17 cellular contexts compared by ENCODE assay signal in genomic region chr14:102464846-102465341, GRCh38. TPM values are rescaled to one million over a fixed set of nuclear protein-coding genes. Genes with fewer than 3 reads are reported as not detected.
DNase-seq lines count a peak whose midpoint lies in the region; ATAC-seq, FAIRE-seq and TF ChIP-seq lines count a peak whose summit lies in the region.
"Had no signal": no experiment of that assay in that cellular context is flagged by ENCODE, and none has a peak within 500 bp of the region (broad histone marks: within the 10 kb centered on the region; RNA-seq: fewer than 3 reads in every experiment).

No MANE protein-coding gene starts in this region.

- no peaks in the 10 kb centered on the region for H3K27me3 Mint-ChIP-seq in T-cell

- intact Hi-C loops in pancreas (cut with DNase I): no loop called here
- intact Hi-C loops in left ventricle myocardium inferior (cut with micrococcal nuclease): no loop called here

- H3K27ac Mint-ChIP-seq in T-cell: no peak overlapping the region

- H3K4me3 ChIP-seq in pancreas (no peak overlapping the region), left ventricle myocardium inferior (no peak overlapping the region)
- H3K4me3 ChIP-seq: A549, HAP-1 had no signal

- DNase-seq in COLO668 (lab: John Stamatoyannopoulos, UW; ENCODE audit: unreplicated experiment) (peak; percentile 45), NCI-H69 (lab: John Stamatoyannopoulos, UW) (peak; percentile 20), pancreas (peak in 4 of 6 donors; percentile 31 to 39 (median 33)), occipital lobe (lab: John Stamatoyannopoulos, UW) (no peak), NCI-H2029 treated with DMSO at 0.1 percent for 48 hours (lab: John Stamatoyannopoulos, UW) (no peak), left ventricle myocardium inferior (no peak), T-cell (no peak)
- DNase-seq: DND-41, GDM1, NCI-H1048, NCI-H2029, NCI-H524 treated with DMSO at 0.1 percent for 48 hours, SK-N-SH had no signal

- ATAC-seq in pancreas (peak; percentile 48 to 89 (median 52)), T-cell (replicated peaks in 1 of 4) (no peak)
- ATAC-seq: A549 had no signal

- H3K9me3 Mint-ChIP-seq in T-cell: no peaks in the 10 kb centered on the region

- CTCF ChIA-PET in T-cell (lab: Charles Lee): no interaction called here

- 34 to 44% methylated on average over 6 of the region's 6 CpGs for WGBS in pancreas, 2 donors

- peaks cover 46% of the 10 kb centered on the region for H3K36me3 Mint-ChIP-seq in T-cell

- peaks cover 0 to 6% (median 5%) of the 10 kb centered on the region in 3 donors for H3K4me1 Mint-ChIP-seq in T-cell

- POLR2A ChIA-PET in T-cell (lab: Charles Lee): no interaction called here

- no peaks in the 10 kb centered on the region for H3K4me1 ChIP-seq in pancreas
- peaks cover 14% of the 10 kb centered on the region for H3K4me1 ChIP-seq in left ventricle myocardium inferior
- H3K4me1 ChIP-seq: A549, HAP-1 had no signal

- FAIRE-seq in pancreas (lab: Jason Lieb, UNC): peak; percentile 45
- FAIRE-seq: A549 had no signal

- H3K4me3 Mint-ChIP-seq in T-cell: no peak overlapping the region

- H3K27ac ChIP-seq in VCaP (peak overlapping the region; percentile 26; the same call in 1 of the 2 replicates), pancreas (no peak overlapping the region), left ventricle myocardium inferior (replicated peaks) (no peak overlapping the region)
- H3K27ac ChIP-seq: A549, C4-2B had no signal

- no peak for TF ChIP-seq CTCF in VCaP (conservative IDR thresholded peaks at IDR 0.05)
- TF ChIP-seq CTCF in pancreas (IDR thresholded peaks at IDR 0.05): no peak
- no peak for TF ChIP-seq CTCF in left ventricle myocardium inferior (IDR thresholded peaks at IDR 0.05; ENCODE audit: borderline replicate concordance)

- no peaks in the 10 kb centered on the region for H3K36me3 ChIP-seq in pancreas
- H3K36me3 ChIP-seq in left ventricle myocardium inferior: peaks cover 27% of the 10 kb centered on the region
- H3K36me3 ChIP-seq: HAP-1 had no signal

- H3K27me3 ChIP-seq in pancreas: no peaks in the 10 kb centered on the region
- no peaks in the 10 kb centered on the region for H3K27me3 ChIP-seq in left ventricle myocardium inferior (ENCODE audit: low read depth)

- H3K9me3 ChIP-seq in pancreas (no peaks in the 10 kb centered on the region), left ventricle myocardium inferior (replicated peaks) (no peaks in the 10 kb centered on the region)
- H3K9me3 ChIP-seq: HAP-1, SK-N-SH had no signal

RNA-seq across cellular contexts. Expression of gene ANKRD9, which starts 44.7 kb away (rescaled TPM):
- 10 to 100 TPM in 1 of 6 donors, 1 to 10 TPM in 5; 7.6 to 14.4 (median 9.4) TPM for total RNA-seq in pancreas
- polyA plus RNA-seq in pancreas: 1 to 10 TPM; 5.4 to 7.1 TPM
- 5.9 TPM for total RNA-seq in occipital lobe
- 158 TPM for total RNA-seq in left ventricle myocardium inferior
- total RNA-seq in T-cell: 1 to 10 TPM; 1.9 to 3.2 (median 2.4) TPM

Comparison
In these comparisons a context has a peak if more than half of its experiments do, and no peak if none do; other contexts are left out.
1. DNase-seq: peak in COLO668 (single experiment), NCI-H69 (single experiment) and pancreas (4 of 6); none in occipital lobe (single experiment), NCI-H2029 treated with DMSO at 0.1 percent for 48 hours (single experiment), left ventricle myocardium inferior (single experiment) and T-cell (0 of 34).
2. ATAC-seq: peak in pancreas (4 of 4); none in T-cell (0 of 4).
3. RNA of gene ANKRD9, which starts 44.7 kb away (total RNA-seq): 158 TPM in left ventricle myocardium inferior (single experiment); 7.6 to 14.4 TPM in pancreas, 5.9 TPM in occipital lobe (single experiment) and 1.9 to 3.2 TPM in T-cell; every median in the first group is over 10 times any median in the second.